In the genomic region with DNA sequence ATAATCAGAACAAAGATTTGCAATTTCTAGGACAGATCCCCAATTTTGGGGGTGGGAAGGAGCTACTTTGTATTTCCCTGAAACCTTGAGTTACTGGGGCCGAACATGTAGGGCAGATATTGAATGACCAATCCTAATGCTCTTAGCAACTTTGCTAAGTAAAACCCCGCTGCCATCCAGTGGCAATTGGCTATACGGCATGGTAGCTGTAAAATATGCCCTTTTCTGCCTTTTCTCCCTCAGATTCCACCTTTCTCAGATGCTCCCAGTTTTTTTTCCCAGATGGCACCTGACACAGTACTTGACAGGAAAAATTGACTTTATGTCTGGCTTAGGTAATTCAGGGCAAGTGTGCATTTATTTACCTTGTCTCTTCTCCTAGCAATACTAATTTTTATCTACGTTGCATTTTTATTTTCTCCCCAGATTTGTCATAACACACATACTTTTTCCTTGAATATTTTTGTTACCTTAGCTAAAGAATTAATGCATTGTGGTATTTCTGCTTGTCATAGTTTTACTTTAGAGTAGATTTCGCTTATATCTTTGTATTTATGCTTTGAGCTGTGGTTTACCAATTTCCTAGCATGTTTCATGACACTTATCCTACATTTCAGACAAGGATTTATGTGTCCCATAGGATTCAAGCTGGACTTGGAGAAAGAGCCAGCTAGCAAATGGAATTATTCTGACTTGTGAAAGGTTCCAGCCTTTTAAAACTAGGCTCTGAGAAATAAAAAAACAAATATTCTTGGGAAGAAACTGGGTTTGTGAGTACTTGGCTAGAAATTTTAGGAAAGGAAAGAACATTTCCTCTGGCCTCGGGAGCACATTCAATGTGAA, we compare ENCODE assay signal across 8 cellular contexts. TPM values are rescaled to one million over a fixed set of nuclear protein-coding genes. Genes with fewer than 3 reads are reported as not detected.
A peak's percentile ranks its signal among the peaks of the same experiment; 100 is the strongest.
DNase-seq lines count a peak whose midpoint lies in the region; ATAC-seq and TF ChIP-seq lines count a peak whose summit lies in the region.

No MANE protein-coding gene starts in this region.

- POLR2A ChIA-PET in AG04449 (lab: Yijun Ruan, JAX) (interaction anchor here (0.6 to 1.0 kb wide), 2 partner anchors 38 to 303 kb away, joined by 3 to 4 read pairs; a partner anchor contains a TSS), OCI-LY7 (lab: Charles Lee) (interaction anchor here (0.5 to 1.3 kb wide), 9 partner anchors 9 to 932 kb away, joined by 3 to 4 read pairs (median 3); no protein-coding TSS in a partner anchor)

- no peaks in the 10 kb centered on the region for H3K9me3 Mint-ChIP-seq in progenitor cell of endocrine pancreas (ENCODE audit: low read depth)
- H3K9me3 Mint-ChIP-seq in T-helper 2 cell treated with Interferon-gamma antibody and Interleukin-4, amounts not matched to agents 5 μg/mL and 100 μg/mL, for 36 hours: no peaks in the 10 kb centered on the region

- no peak overlapping the region for H3K4me2 ChIP-seq in OCI-LY7 (ENCODE audit: low read length)

- TF ChIP-seq POLR2A in heart left ventricle (IDR thresholded peaks at IDR 0.05): no peak

- no peaks in the 10 kb centered on the region for H3K36me3 Mint-ChIP-seq in progenitor cell of endocrine pancreas (ENCODE audit: insufficient read depth)
- peaks cover 7% of the 10 kb centered on the region for H3K36me3 Mint-ChIP-seq in T-helper 2 cell treated with Interferon-gamma antibody and Interleukin-4, amounts not matched to agents 5 μg/mL and 100 μg/mL, for 36 hours (ENCODE audit: low read depth)

- H3K4me1 Mint-ChIP-seq in progenitor cell of endocrine pancreas (ENCODE audit: low read depth): peaks cover 39% of the 10 kb centered on the region
- peaks cover 81% of the 10 kb centered on the region for H3K4me1 Mint-ChIP-seq in T-helper 2 cell treated with Interferon-gamma antibody and Interleukin-4, amounts not matched to agents 5 μg/mL and 100 μg/mL, for 36 hours (ENCODE audit: low read depth)

- DNase-seq in AG04449 (ENCODE audit: low read depth, low spot score): no peak
- DNase-seq in OCI-LY7 (ENCODE audit: low spot score): peak; percentile 66
- peak; percentile 71 for DNase-seq in amniotic epithelial cell (ENCODE audit: low read depth)
- peak in 4 of 5 donors; percentile 50 to 61 (median 60) for DNase-seq in heart left ventricle
- DNase-seq in progenitor cell of endocrine pancreas (ENCODE audit: low spot score, unreplicated experiment): peak; percentile 33
- no peak for DNase-seq in T-helper 2 cell treated with Interferon-gamma antibody and Interleukin-4, amounts not matched to agents 5 μg/mL and 100 μg/mL, for 36 hours (ENCODE audit: low spot score)

- WGBS in heart left ventricle, 4 donors: 30 to 33% (median 31%) methylated on average over 6 of the region's 6 CpGs

- H4K20me1 ChIP-seq in OCI-LY7 (ENCODE audit: insufficient read depth, low read length): peaks cover 24% of the 10 kb centered on the region

- H3K36me3 ChIP-seq in OCI-LY7 (ENCODE audit: insufficient read depth, low read length) (peaks cover 4% of the 10 kb centered on the region; the same call in 1 of the 2 replicates), heart left ventricle (no peaks in the 10 kb centered on the region)

- H2AFZ ChIP-seq in OCI-LY7 (ENCODE audit: low read length): no peak overlapping the region

- ATAC-seq in HG03354 (IDR thresholded peaks at IDR 0.05; ENCODE audit: poor library complexity, severe bottlenecking, unreplicated experiment) (peak; percentile 70), heart left ventricle (peak; percentile 37 to 79 (median 74))

- CTCF ChIA-PET in AG04449 (lab: Yijun Ruan, JAX): interaction anchor here (0.6 to 6.4 kb wide), 35 partner anchors 9 to 1096 kb away, joined by 3 to 165 read pairs (median 4); a partner anchor contains a TSS
- CTCF ChIA-PET in OCI-LY7 (lab: Charles Lee; ENCODE audit: unreplicated experiment): no interaction called here

- TF ChIP-seq CTCF in AG04449 (IDR thresholded peaks at IDR 0.05; ENCODE audit: insufficient read depth, low read length, missing control alignments) (peak; percentile 80), GM12873 (IDR thresholded peaks at IDR 0.05; ENCODE audit: insufficient read depth, low read depth, low read length, missing control alignments) (peak; percentile 82), OCI-LY7 (conservative IDR thresholded peaks at IDR 0.05; ENCODE audit: low read length) (peak; percentile 84), heart left ventricle (IDR thresholded peaks at IDR 0.05) (peak; percentile 53 to 83 (median 76)), progenitor cell of endocrine pancreas (IDR thresholded peaks at IDR 0.05; ENCODE audit: unreplicated experiment) (peak; percentile 84)

- H3K4me3 ChIP-seq in AG04449 (ENCODE audit: low read depth, low read length): no peak overlapping the region
- H3K4me3 ChIP-seq in OCI-LY7 (ENCODE audit: low read depth, low read length, poor library complexity, severe bottlenecking): no peak overlapping the region
- H3K4me3 ChIP-seq in heart left ventricle: peak overlapping the region in 6 of 12 donors; percentile 1 to 24 (median 8)

- no peaks in the 10 kb centered on the region for H3K27me3 ChIP-seq in heart left ventricle

- no peak overlapping the region for H3K27ac Mint-ChIP-seq in progenitor cell of endocrine pancreas
- H3K27ac Mint-ChIP-seq in T-helper 2 cell treated with Interferon-gamma antibody and Interleukin-4, amounts not matched to agents 5 μg/mL and 100 μg/mL, for 36 hours: no peak overlapping the region

- H3K4me1 ChIP-seq in OCI-LY7 (ENCODE audit: insufficient read depth, low read length, poor library complexity, severe bottlenecking) (no peaks in the 10 kb centered on the region), heart left ventricle (peaks cover 9 to 100% (median 98%) of the 10 kb centered on the region in 12 donors)

- H3K9me2 ChIP-seq in OCI-LY7 (ENCODE audit: insufficient read depth, low read length): no peaks in the 10 kb centered on the region

- no peaks in the 10 kb centered on the region for H3K27me3 Mint-ChIP-seq in progenitor cell of endocrine pancreas
- no peaks in the 10 kb centered on the region for H3K27me3 Mint-ChIP-seq in T-helper 2 cell treated with Interferon-gamma antibody and Interleukin-4, amounts not matched to agents 5 μg/mL and 100 μg/mL, for 36 hours (ENCODE audit: low read depth)

- intact Hi-C loops in OCI-LY7 (cut with micrococcal nuclease; ENCODE audit: unreplicated experiment) (loop anchor here (5.0 kb wide), 1 partner anchor 1006 kb away; no protein-coding TSS in a partner anchor), heart left ventricle (cut with DNase I) (loop anchor here (2.0 to 10.0 kb wide), 10 partner anchors 36 to 1008 kb away; a partner anchor contains a TSS)

- no TSS peak for BruUV-seq in OCI-LY7 (replicated peaks; lab: Mats Ljungman, UMichigan)

- H3K4me3 Mint-ChIP-seq in progenitor cell of endocrine pancreas (ENCODE audit: low read depth): no peak overlapping the region
- no peak overlapping the region for H3K4me3 Mint-ChIP-seq in T-helper 2 cell treated with Interferon-gamma antibody and Interleukin-4, amounts not matched to agents 5 μg/mL and 100 μg/mL, for 36 hours

- peaks cover 44% of the 10 kb centered on the region; the same call in 1 of the 2 replicates for H3K79me2 ChIP-seq in OCI-LY7 (ENCODE audit: insufficient read depth, low read depth, low read length)

- H3K9me3 ChIP-seq in OCI-LY7 (ENCODE audit: low read length) (no peaks in the 10 kb centered on the region), heart left ventricle (no peaks in the 10 kb centered on the region)

- H3K27ac ChIP-seq in OCI-LY7 (ENCODE audit: low read depth, low read length, poor library complexity, severe bottlenecking) (no peak overlapping the region), heart left ventricle (peak overlapping the region; percentile 21 to 85 (median 77))

RNA-seq across cellular contexts. Expression of a gene that starts 37.3 kb away (rescaled TPM):
- total RNA-seq in OCI-LY7 (2014; rRNA removed; shearing (Covaris generic)): 14.9 and 15.8 TPM in 2 replicates
- total RNA-seq in OCI-LY7 (2022) (43.4 and 45.6 TPM in 2 replicates), heart left ventricle (100 to 1,000 TPM in 6 of 9 donors, 10 to 100 TPM in 3; 80.3 to 221 (median 147) TPM), progenitor cell of endocrine pancreas (76.2 and 89.7 TPM in 2 replicates)
- 10 to 100 TPM; 16.3 to 65.2 TPM for polyA plus RNA-seq in heart left ventricle

Comparison
In these comparisons a context has a peak if more than half of its experiments do, and no peak if none do; other contexts are left out.
1. DNase-seq: peak in OCI-LY7 (single experiment), amniotic epithelial cell (single experiment), heart left ventricle (4 of 5) and progenitor cell of endocrine pancreas (single experiment); none in AG04449 (single experiment) and T-helper 2 cell treated with Interferon-gamma antibody and Interleukin-4, amounts not matched to agents 5 μg/mL and 100 μg/mL, for 36 hours (single experiment).
2. Peak in every context shown above with its lines, with median percentiles within 50 percentile points of each other: CTCF ChIP-seq.